Comparison of ENCODE assay signal across 21 cellular contexts in genomic region chr9:109584205-109584604, GRCh38.
"Had no signal": no experiment of that assay in that cellular context is flagged by ENCODE, and none has a peak within 500 bp of the region (broad histone marks: within the 10 kb centered on the region; RNA-seq: fewer than 3 reads in every experiment).

No MANE protein-coding gene starts in this region.

- H3K27me3 Mint-ChIP-seq: activated CD4-positive, alpha-beta memory T cell treated with anti-CD3 and anti-CD28 coated beads, Interleukin-2, amount 10 ng/mL, durations not matched to agents 7 days and 5 days had no signal

- H3K9me3 Mint-ChIP-seq: activated CD4-positive, alpha-beta memory T cell treated with anti-CD3 and anti-CD28 coated beads, Interleukin-2, amount 10 ng/mL, durations not matched to agents 7 days and 5 days; activated CD4-positive, alpha-beta T cell treated with anti-CD3 and anti-CD28 coated beads, Interleukin-2, amount 10 ng/mL, durations not matched to agents 24 days and 14 days; activated T-cell treated with anti-CD3 and anti-CD28 coated beads, Interleukin-2, amount 50 U/mL, for 72 hours had no signal

- ATAC-seq: activated CD4-positive, CD25-positive, alpha-beta regulatory T cell treated with anti-CD3 and anti-CD28 coated beads, Interleukin-2, amount 50 U/mL, for 24 hours; activated T-cell treated with anti-CD3 and anti-CD28 coated beads, Interleukin-2, amount 50 U/mL, for 72 hours; esophagus mucosa; heart left ventricle; lower lobe of right lung; naive thymus-derived CD4-positive, alpha-beta T cell; T-helper 17 cell; upper lobe of right lung had no signal

- H3K27ac ChIP-seq: heart left ventricle, lower lobe of right lung, spleen, thoracic aorta, upper lobe of right lung had no signal

- DNase-seq: activated CD4-positive, alpha-beta memory T cell treated with anti-CD3 and anti-CD28 coated beads, Interleukin-2, amount 10 ng/mL, durations not matched to agents 7 days and 5 days; activated CD4-positive, alpha-beta T cell treated with anti-CD3 and anti-CD28 coated beads, Interleukin-2, amount 10 ng/mL, durations not matched to agents 24 days and 14 days; activated effector memory CD4-positive, alpha-beta T cell treated with Interleukin-2 at 50 U/mL for 16 hours; activated naive CD4-positive, alpha-beta T cell treated with anti-CD3 and anti-CD28 coated beads for 36 hours; activated T-cell treated with anti-CD3 and anti-CD28 coated beads, Interleukin-2, amount 50 U/mL, for 72 hours; amygdala; heart left ventricle; islet precursor cell; lower lobe of right lung; naive thymus-derived CD4-positive, alpha-beta T cell; retina; spleen; stimulated activated CD4-positive, alpha-beta T cell treated with anti-CD3 and anti-CD28 coated beads, Interleukin-4, amount 100 ng/mL, for 1 hour; stimulated activated naive CD4-positive, alpha-beta T cell; SW 1271; T-helper 17 cell; upper lobe of right lung had no signal

- H3K27ac Mint-ChIP-seq: activated CD4-positive, alpha-beta memory T cell treated with anti-CD3 and anti-CD28 coated beads, Interleukin-2, amount 10 ng/mL, durations not matched to agents 7 days and 5 days; activated CD4-positive, alpha-beta T cell treated with anti-CD3 and anti-CD28 coated beads, Interleukin-2, amount 10 ng/mL, durations not matched to agents 24 days and 14 days; activated naive CD4-positive, alpha-beta T cell treated with anti-CD3 and anti-CD28 coated beads for 36 hours; activated T-cell treated with anti-CD3 and anti-CD28 coated beads, Interleukin-2, amount 50 U/mL, for 72 hours; naive thymus-derived CD4-positive, alpha-beta T cell; progenitor cell of endocrine pancreas; T-helper 17 cell had no signal

- H3K4me3 ChIP-seq: heart left ventricle, lower lobe of right lung, spleen, thoracic aorta, upper lobe of right lung had no signal

- H3K4me1 ChIP-seq: lower lobe of right lung, spleen, upper lobe of right lung had no signal

- H3K36me3 ChIP-seq: heart left ventricle, lower lobe of right lung, spleen, thoracic aorta, upper lobe of right lung had no signal

- H3K4me1 Mint-ChIP-seq: activated CD4-positive, alpha-beta memory T cell treated with anti-CD3 and anti-CD28 coated beads, Interleukin-2, amount 10 ng/mL, durations not matched to agents 7 days and 5 days; activated CD4-positive, alpha-beta T cell treated with anti-CD3 and anti-CD28 coated beads, Interleukin-2, amount 10 ng/mL, durations not matched to agents 24 days and 14 days; T-helper 17 cell had no signal

- H3K27me3 ChIP-seq: heart left ventricle, upper lobe of right lung had no signal

- H3K9me3 ChIP-seq: lower lobe of right lung, thoracic aorta, upper lobe of right lung had no signal

- H3K4me3 Mint-ChIP-seq: activated CD4-positive, alpha-beta memory T cell treated with anti-CD3 and anti-CD28 coated beads, Interleukin-2, amount 10 ng/mL, durations not matched to agents 7 days and 5 days; activated CD4-positive, alpha-beta T cell treated with anti-CD3 and anti-CD28 coated beads, Interleukin-2, amount 10 ng/mL, durations not matched to agents 24 days and 14 days; activated naive CD4-positive, alpha-beta T cell treated with anti-CD3 and anti-CD28 coated beads for 36 hours; activated T-cell treated with anti-CD3 and anti-CD28 coated beads, Interleukin-2, amount 50 U/mL, for 72 hours; naive thymus-derived CD4-positive, alpha-beta T cell; T-helper 17 cell had no signal

- H3K36me3 Mint-ChIP-seq: naive thymus-derived CD4-positive, alpha-beta T cell had no signal
